14 cellular contexts compared by ENCODE assay signal in the genomic region with DNA sequence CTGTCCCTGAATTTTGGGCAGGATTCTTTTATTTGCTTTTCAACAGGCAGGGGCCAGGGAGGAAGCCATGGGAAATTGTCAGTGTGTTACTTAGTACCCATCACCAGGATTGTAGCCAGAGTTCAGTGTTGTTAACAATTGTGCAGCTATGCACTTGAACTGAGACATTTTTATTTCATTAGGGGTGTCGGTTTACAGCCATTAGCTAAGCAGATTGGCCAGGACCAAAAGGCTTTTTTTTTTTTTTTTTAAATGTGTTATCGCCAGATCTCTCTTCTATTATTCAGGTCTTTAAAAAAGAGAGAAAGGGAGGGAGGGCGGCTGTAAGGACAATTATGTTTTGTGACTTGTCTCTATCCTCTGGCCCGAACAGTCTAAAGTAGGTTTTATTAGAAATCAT.
DNase-seq lines count a peak whose midpoint lies in the region; ATAC-seq, FAIRE-seq and TF ChIP-seq lines count a peak whose summit lies in the region.
"Had no signal": no experiment of that assay in that cellular context is flagged by ENCODE, and none has a peak within 500 bp of the region (broad histone marks: within the 10 kb centered on the region; RNA-seq: fewer than 3 reads in every experiment).

No MANE protein-coding gene starts in this region.

- H3K79me2 ChIP-seq in PC-3 (ENCODE audit: low read length) = no peaks in the 10 kb centered on the region

- H3K4me2 ChIP-seq in A549 = no peak overlapping the region
- peak overlapping the region; percentile 26; the same call in 1 of the 2 replicates for H3K4me2 ChIP-seq in PC-3 (ENCODE audit: low read length)

- no peaks in the 10 kb centered on the region for H3K27me3 ChIP-seq in PC-3 (ENCODE audit: low read length)

- no peak for TF ChIP-seq POLR2A in A549 (IDR thresholded peaks at IDR 0.05; ENCODE audit: low read length)

- H3K4me3 ChIP-seq in A549 = no peak overlapping the region
- H3K4me3 ChIP-seq in PC-3 (ENCODE audit: low read length) = no peak overlapping the region

- DNase-seq in A549 (ENCODE audit: low read depth in 1 of 2, low spot score in 1 of 2) (no peak), PC-3 (peak; percentile 4), mesothelial cell of epicardium (ENCODE audit: low spot score in 2 of 2, unreplicated experiment in 2 of 2) (no peak), medulla oblongata (ENCODE audit: extremely low spot score) (no peak), MCF 10A (ENCODE audit: unreplicated experiment) (no peak)
- no peak for DNase-seq in activated CD4-positive, CD25-positive, alpha-beta regulatory T cell treated with anti-CD3 and anti-CD28 coated beads, Interleukin-2, amount 50 U/mL, for 72 hours
- DNase-seq: activated CD4-positive, alpha-beta T cell treated with anti-CD3 and anti-CD28 coated beads, Interleukin-2, amount 50 U/mL, for 4 hours; Karpas-422; stimulated activated CD4-positive, alpha-beta T cell treated with anti-CD3 and anti-CD28 coated beads, Interleukin-1b, Interleukin-23, amount 100 ng/mL, for 48 hours; T1000 had no signal

- H3K9ac ChIP-seq in PC-3 (ENCODE audit: low read length) = no peak overlapping the region

- H3K4me1 ChIP-seq in A549 = peaks cover 22% of the 10 kb centered on the region
- H3K4me1 ChIP-seq in PC-3 (ENCODE audit: insufficient read depth, low read length) = peaks cover 27% of the 10 kb centered on the region

- peak overlapping the region; percentile 50; the same call in 1 of the 2 replicates for H2AFZ ChIP-seq in PC-3 (ENCODE audit: low read length)

- no peaks in the 10 kb centered on the region for H3K36me3 Mint-ChIP-seq in mesothelial cell of epicardium
- H3K36me3 Mint-ChIP-seq in MCF 10A (ENCODE audit: insufficient read depth, unreplicated experiment) = no peaks in the 10 kb centered on the region

- BruUV-seq in PC-3 (replicated peaks; lab: Mats Ljungman, UMichigan) (no TSS peak), MCF 10A (replicated peaks; lab: Mats Ljungman, UMichigan) (no TSS peak)

- peaks cover 4% of the 10 kb centered on the region for H3F3A ChIP-seq in PC-3 (ENCODE audit: low read length, unreplicated experiment)

- 91% methylated on average over 4 of the region's 4 CpGs for WGBS in A549 (ENCODE audit: missing lambda C conversion rate)

- TF ChIP-seq CTCF in A549 (IDR thresholded peaks at IDR 0.05) (no peak), PC-3 (conservative IDR thresholded peaks at IDR 0.05; ENCODE audit: low read depth, low read length) (no peak), mesothelial cell of epicardium (IDR thresholded peaks at IDR 0.05; ENCODE audit: unreplicated experiment) (no peak), MCF 10A (IDR thresholded peaks at IDR 0.05; ENCODE audit: unreplicated experiment) (no peak)

- H3K4me3 Mint-ChIP-seq in mesothelial cell of epicardium (no peak overlapping the region), MCF 10A (ENCODE audit: unreplicated experiment) (no peak overlapping the region)
- H3K4me3 Mint-ChIP-seq: activated T-helper 17 cell treated with anti-CD3 and anti-CD28 coated beads, Interleukin-2, amount 50 U/mL, for 72 hours had no signal

- TF ChIP-seq RAD21 in A549 (conservative IDR thresholded peaks at IDR 0.05 in 1 of 2, IDR thresholded peaks at IDR 0.05 in 1 of 2) = no peak
- no peak for TF ChIP-seq RAD21 in Ishikawa (IDR thresholded peaks at IDR 0.05; ENCODE audit: low read depth)

- no peaks in the 10 kb centered on the region for H3K9me2 ChIP-seq in PC-3 (replicated peaks; ENCODE audit: low read length)

- intact Hi-C loops in PC-3 (cut with micrococcal nuclease) = loop anchor here (5.0 kb wide), 1 partner anchor 50 kb away; no protein-coding TSS in a partner anchor
- intact Hi-C loops in MCF 10A (cut with micrococcal nuclease) = no loop called here

- H3K27me3 Mint-ChIP-seq in mesothelial cell of epicardium (ENCODE audit: low read depth) (no peaks in the 10 kb centered on the region), MCF 10A (ENCODE audit: insufficient read depth, unreplicated experiment) (peaks cover 21% of the 10 kb centered on the region)

- H3K9me3 Mint-ChIP-seq in mesothelial cell of epicardium (no peaks in the 10 kb centered on the region), MCF 10A (ENCODE audit: unreplicated experiment) (no peaks in the 10 kb centered on the region)
- H3K9me3 Mint-ChIP-seq: activated T-helper 17 cell treated with anti-CD3 and anti-CD28 coated beads, Interleukin-2, amount 50 U/mL, for 72 hours had no signal

- FAIRE-seq in A549 (lab: Jason Lieb, UNC) = no peak
- FAIRE-seq: urothelium cell line had no signal

- TF ChIP-seq EP300 in A549 (IDR thresholded peaks at IDR 0.05) (no peak), Ishikawa (IDR thresholded peaks at IDR 0.05; ENCODE audit: borderline replicate concordance) (no peak)

- POLR2A ChIA-PET in A549 (lab: Yijun Ruan, JAX) = no interaction called here
- POLR2A ChIA-PET in PC-3 (lab: Charles Lee; ENCODE audit: unreplicated experiment) = no interaction called here
- POLR2A ChIA-PET in MCF 10A (lab: Yijun Ruan, JAX) = no interaction called here

- H3K27ac ChIP-seq in A549 (peak overlapping the region; percentile 56 to 73; a peak in 4 of 6 replicates), PC-3 (ENCODE audit: low read length) (peak overlapping the region; percentile 69)

- CTCF ChIA-PET in A549 (lab: Yijun Ruan, JAX) (interaction anchor here (0.7 kb wide), 1 partner anchor 39 kb away, joined by 3 read pairs; no protein-coding TSS in a partner anchor), PC-3 (lab: Charles Lee) (no interaction called here), MCF 10A (lab: Yijun Ruan, JAX) (interaction anchor here (0.6 kb wide), 3 partner anchors 17 to 664 kb away, joined by 3 to 4 read pairs (median 3); no protein-coding TSS in a partner anchor)

- ATAC-seq in A549 = no peak
- ATAC-seq in PC-3 = no peak
- ATAC-seq in GM18873 (IDR thresholded peaks at IDR 0.05; ENCODE audit: low FRiP score, unreplicated experiment) = no peak
- ATAC-seq: activated T-helper 17 cell treated with anti-CD3 and anti-CD28 coated beads, Interleukin-2, amount 50 U/mL, for 72 hours had no signal

- no peaks in the 10 kb centered on the region for H3K36me3 ChIP-seq in PC-3 (ENCODE audit: low read depth, low read length)

- no peaks in the 10 kb centered on the region for H4K20me1 ChIP-seq in PC-3 (ENCODE audit: low read length)

- H3K27ac Mint-ChIP-seq in mesothelial cell of epicardium (peak overlapping the region; percentile 79), MCF 10A (ENCODE audit: low read depth, unreplicated experiment) (no peak overlapping the region)
- H3K27ac Mint-ChIP-seq: activated T-helper 17 cell treated with anti-CD3 and anti-CD28 coated beads, Interleukin-2, amount 50 U/mL, for 72 hours had no signal

- H3K4me1 Mint-ChIP-seq in mesothelial cell of epicardium (peaks cover 39% of the 10 kb centered on the region), MCF 10A (ENCODE audit: insufficient read depth, unreplicated experiment) (peaks cover 16% of the 10 kb centered on the region)
- H3K4me1 Mint-ChIP-seq: activated T-helper 17 cell treated with anti-CD3 and anti-CD28 coated beads, Interleukin-2, amount 50 U/mL, for 72 hours had no signal

- no peaks in the 10 kb centered on the region for H3K9me3 ChIP-seq in A549
- no peaks in the 10 kb centered on the region for H3K9me3 ChIP-seq in PC-3 (ENCODE audit: low read length)

TF ChIP-seq in A549, 52 proteins besides CTCF, POLR2A, EP300 and RAD21 (continues in another document):
- TF ChIP-seq, protein P1, sequence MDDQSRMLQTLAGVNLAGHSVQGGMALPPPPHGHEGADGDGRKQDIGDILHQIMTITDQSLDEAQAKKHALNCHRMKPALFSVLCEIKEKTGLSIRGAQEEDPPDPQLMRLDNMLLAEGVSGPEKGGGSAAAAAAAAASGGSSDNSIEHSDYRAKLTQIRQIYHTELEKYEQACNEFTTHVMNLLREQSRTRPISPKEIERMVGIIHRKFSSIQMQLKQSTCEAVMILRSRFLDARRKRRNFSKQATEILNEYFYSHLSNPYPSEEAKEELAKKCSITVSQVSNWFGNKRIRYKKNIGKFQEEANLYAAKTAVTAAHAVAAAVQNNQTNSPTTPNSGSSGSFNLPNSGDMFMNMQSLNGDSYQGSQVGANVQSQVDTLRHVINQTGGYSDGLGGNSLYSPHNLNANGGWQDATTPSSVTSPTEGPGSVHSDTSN (IDR thresholded peaks at IDR 0.05) = no peak
- TF ChIP-seq NR3C1 (IDR thresholded peaks at IDR 0.05) (no peak), ZFP36 (IDR thresholded peaks at IDR 0.05; ENCODE audit: borderline replicate concordance, partially characterized antibody) (no peak)
- TF ChIP-seq, protein P2, sequence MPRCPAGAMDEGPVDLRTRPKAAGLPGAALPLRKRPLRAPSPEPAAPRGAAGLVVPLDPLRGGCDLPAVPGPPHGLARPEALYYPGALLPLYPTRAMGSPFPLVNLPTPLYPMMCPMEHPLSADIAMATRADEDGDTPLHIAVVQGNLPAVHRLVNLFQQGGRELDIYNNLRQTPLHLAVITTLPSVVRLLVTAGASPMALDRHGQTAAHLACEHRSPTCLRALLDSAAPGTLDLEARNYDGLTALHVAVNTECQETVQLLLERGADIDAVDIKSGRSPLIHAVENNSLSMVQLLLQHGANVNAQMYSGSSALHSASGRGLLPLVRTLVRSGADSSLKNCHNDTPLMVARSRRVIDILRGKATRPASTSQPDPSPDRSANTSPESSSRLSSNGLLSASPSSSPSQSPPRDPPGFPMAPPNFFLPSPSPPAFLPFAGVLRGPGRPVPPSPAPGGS (IDR thresholded peaks at IDR 0.05) = no peak

TF ChIP-seq in Ishikawa, 13 proteins besides CTCF, POLR2A, EP300 and RAD21:
- TF ChIP-seq FOXM1 (IDR thresholded peaks at IDR 0.05; ENCODE audit: borderline replicate concordance, low read depth) (0 out of 2 replicates have a peak, but pooled peaks have one; percentile 30), NFIC (IDR thresholded peaks at IDR 0.05) (no peak), TEAD4 (IDR thresholded peaks at IDR 0.05) (0 out of 2 replicates have a peak, but pooled peaks have one; percentile 12)
